Comparison of ENCODE assay signal across 1 cellular context in the genomic region with DNA sequence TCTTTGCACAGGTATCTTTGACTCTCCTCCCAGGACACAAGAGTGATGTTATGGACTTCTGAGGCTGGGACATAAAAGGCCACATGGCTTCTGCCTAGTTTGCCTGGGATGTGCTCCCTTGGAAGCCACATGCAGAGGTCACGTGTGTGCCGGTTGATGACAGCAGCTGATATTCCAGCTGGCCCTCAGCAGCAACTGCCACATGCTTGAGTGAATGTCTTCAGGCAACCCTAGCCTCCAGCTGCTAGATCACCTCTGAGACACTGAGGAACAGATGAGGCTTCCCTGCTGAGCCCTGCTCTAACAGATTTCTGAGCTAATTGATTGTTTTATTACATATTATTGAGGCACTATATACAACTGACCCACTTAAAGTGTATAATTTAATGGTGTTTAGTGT.
TF ChIP-seq lines count a peak whose summit lies in the region.

No MANE protein-coding gene starts in this region.

TF ChIP-seq in HepG2, 621 proteins besides CTCF, POLR2A, EP300 and RAD21:
- no peak for TF ChIP-seq ZNF512B (CRISPR knock-in tag; IDR thresholded peaks at IDR 0.05; ENCODE audit: borderline replicate concordance)
- peak; percentile 41; the same call in 1 of the 2 replicates for TF ChIP-seq ZNF331 (CRISPR knock-in tag; IDR thresholded peaks at IDR 0.05)
